1 cellular context compared by ENCODE assay signal in the genomic region with DNA sequence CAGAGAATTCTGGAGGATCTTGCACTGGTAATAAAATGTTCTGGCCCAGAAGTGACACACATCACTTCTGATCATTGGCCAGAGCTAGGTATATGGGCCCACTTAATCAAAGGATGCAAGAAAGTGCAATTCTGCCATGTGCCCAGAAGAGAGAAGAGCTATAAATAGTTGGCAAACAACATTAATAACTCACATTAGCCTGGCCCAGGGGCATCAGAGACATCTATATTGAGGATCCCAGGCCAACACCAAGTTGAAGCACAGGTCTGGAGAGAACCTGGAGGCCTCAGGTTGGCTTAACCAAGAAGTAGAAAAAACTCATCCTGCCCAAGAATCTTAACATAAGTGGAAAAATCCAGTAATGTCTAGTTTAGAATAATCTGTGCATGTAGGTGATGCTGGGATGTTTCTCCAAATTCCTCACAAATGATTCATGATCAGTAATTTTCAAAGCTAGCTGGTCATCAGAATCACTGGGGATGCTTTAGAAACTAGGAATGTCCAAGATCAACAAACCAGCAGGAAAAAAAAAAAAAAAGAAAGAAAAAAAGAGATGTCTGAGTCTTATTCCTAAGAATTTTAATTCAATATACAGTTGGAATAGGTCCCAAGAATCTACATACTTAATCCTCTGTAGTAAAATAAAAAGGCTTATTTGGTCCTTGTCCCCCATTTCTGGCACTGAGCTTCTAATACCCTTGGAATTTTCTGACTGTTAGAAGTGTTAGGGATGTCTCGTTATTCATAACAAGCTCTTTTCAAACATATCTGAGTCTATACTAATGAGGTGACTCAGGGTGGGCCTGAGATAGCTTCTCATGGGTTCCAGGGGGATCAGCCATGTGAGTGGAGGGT.
TF ChIP-seq lines count a peak whose summit lies in the region.

No MANE protein-coding gene starts in this region.

TF ChIP-seq in endothelial cell of umbilical vein, 7 proteins besides CTCF, POLR2A, EP300 and RAD21:
- TF ChIP-seq FOS (IDR thresholded peaks at IDR 0.05; ENCODE audit: borderline replicate concordance, insufficient read depth, low read length) (peak; percentile 7), JUN (IDR thresholded peaks at IDR 0.05; ENCODE audit: borderline replicate concordance, insufficient read depth, insufficient read length, low read depth) (peak; percentile 12), MYC (IDR thresholded peaks at IDR 0.05; ENCODE audit: low read depth, low read length) (no peak), EZH2 (IDR thresholded peaks at IDR 0.05; ENCODE audit: borderline replicate concordance, low read depth, low read length, severe bottlenecking) (no peak)
TF ChIP-seq in endothelial cell of umbilical vein: peak in this region for 2.
